Comparison of ENCODE assay signal across 22 cellular contexts in genomic region chr11:109586789-109587188, GRCh38.
DNase-seq lines count a peak whose midpoint lies in the region; ATAC-seq, FAIRE-seq and TF ChIP-seq lines count a peak whose summit lies in the region.
"Had no signal": no experiment of that assay in that cellular context is flagged by ENCODE, and none has a peak within 500 bp of the region (broad histone marks: within the 10 kb centered on the region; RNA-seq: fewer than 3 reads in every experiment).

No MANE protein-coding gene starts in this region.

- H3K4me2 ChIP-seq in BLaER1 treated with 17β-estradiol and CSF1 and Interleukin-3, amounts not matched to agents 10 nM and 100 nM = peak overlapping the region in 7 of 11 experiments; percentile 19 to 33 (median 23); a peak in 7 of 22 replicates
- H3K4me2 ChIP-seq: BLaER1, KMS-11 had no signal

- no peaks in the 10 kb centered on the region for H3K36me3 ChIP-seq in A673 (ENCODE audit: insufficient read depth, low read length, poor library complexity, severe bottlenecking)
- H3K36me3 ChIP-seq in BLaER1 treated with 17β-estradiol and CSF1 and Interleukin-3, amounts not matched to agents 10 nM and 100 nM = no peaks in the 10 kb centered on the region
- no peaks in the 10 kb centered on the region for H3K36me3 ChIP-seq in bronchial epithelial cell (ENCODE audit: control insufficient read depth, insufficient read depth, low read length)
- H3K36me3 ChIP-seq: BLaER1 had no signal

- H3K9ac ChIP-seq in BLaER1 treated with 17β-estradiol and CSF1 and Interleukin-3, amounts not matched to agents 10 nM and 100 nM = no peak overlapping the region
- H3K9ac ChIP-seq: BLaER1, KMS-11 had no signal

- H3K4me3 ChIP-seq in A673 (ENCODE audit: low read depth, low read length, poor library complexity, severe bottlenecking) (no peak overlapping the region), bronchial epithelial cell (ENCODE audit: low read depth, low read length) (no peak overlapping the region)
- no peak overlapping the region for H3K4me3 ChIP-seq in BLaER1 treated with 17β-estradiol and CSF1 and Interleukin-3, amounts not matched to agents 10 nM and 100 nM
- H3K4me3 ChIP-seq: BLaER1 had no signal

- H3K27me3 ChIP-seq in A673 (replicated peaks; ENCODE audit: insufficient read depth, low read depth, low read length, poor library complexity) = peaks cover 6% of the 10 kb centered on the region
- H3K27me3 ChIP-seq in BLaER1 treated with 17β-estradiol and CSF1 and Interleukin-3, amounts not matched to agents 10 nM and 100 nM = no peaks in the 10 kb centered on the region
- no peaks in the 10 kb centered on the region for H3K27me3 ChIP-seq in bronchial epithelial cell (ENCODE audit: control insufficient read depth, insufficient read depth, low read length)
- H3K27me3 ChIP-seq: BLaER1 had no signal

- POLR2A ChIA-PET in A673 (lab: Charles Lee; ENCODE audit: low non-redundant PET) = no interaction called here

- no peak overlapping the region for H3K4me3 Mint-ChIP-seq in natural killer cell treated with Interleukin-12 subunit alpha and Interleukin-12 subunit beta and Interleukin-15 and Interleukin-18, amount 100 ng/mL, for 72 hours
- H3K4me3 Mint-ChIP-seq in activated naive CD4-positive, alpha-beta T cell treated with anti-CD3 and anti-CD28 coated beads for 36 hours = no peak overlapping the region
- H3K4me3 Mint-ChIP-seq: CD4-positive, alpha-beta memory T cell had no signal

- H4K20me1 ChIP-seq in BLaER1 treated with 17β-estradiol and CSF1 and Interleukin-3, amounts not matched to agents 10 nM and 100 nM = no peaks in the 10 kb centered on the region
- H4K20me1 ChIP-seq: BLaER1 had no signal

- intact Hi-C loops in A673 (cut with micrococcal nuclease; ENCODE audit: unreplicated experiment) = no loop called here
- intact Hi-C loops in activated naive CD4-positive, alpha-beta T cell treated with anti-CD3 and anti-CD28 coated beads for 36 hours (cut with micrococcal nuclease) = no loop called here

- peaks cover 5% of the 10 kb centered on the region for H3K9me3 Mint-ChIP-seq in natural killer cell treated with Interleukin-12 subunit alpha and Interleukin-12 subunit beta and Interleukin-15 and Interleukin-18, amount 100 ng/mL, for 72 hours
- H3K9me3 Mint-ChIP-seq in activated naive CD4-positive, alpha-beta T cell treated with anti-CD3 and anti-CD28 coated beads for 36 hours = no peaks in the 10 kb centered on the region

- no peaks in the 10 kb centered on the region for H3K9me3 ChIP-seq in A673 (ENCODE audit: low read depth, low read length, poor library complexity, severe bottlenecking)
- H3K9me3 ChIP-seq in BLaER1 treated with 17β-estradiol and CSF1 and Interleukin-3, amounts not matched to agents 10 nM and 100 nM (replicated peaks in 1 of 11) = 0 out of 22 replicates have a peak, but pooled peaks cover 0 to 3% (median 0%) of the 10 kb centered on the region in 11 experiments
- H3K9me3 ChIP-seq: BLaER1, Caco-2 had no signal

- no peak for TF ChIP-seq CTCF in A673 (conservative IDR thresholded peaks at IDR 0.05; ENCODE audit: low read depth, low read length)
- no peak for TF ChIP-seq CTCF in bronchial epithelial cell (IDR thresholded peaks at IDR 0.05; ENCODE audit: insufficient read depth, low read length, severe bottlenecking)

- DNase-seq in A673 (ENCODE audit: low spot score) = peak; percentile 43
- peak; percentile 63 for DNase-seq in NCI-H2171 (lab: John Stamatoyannopoulos, UW)
- no peak for DNase-seq in bronchial epithelial cell (ENCODE audit: low read depth)
- no peak for DNase-seq in natural killer cell treated with Interleukin-12 subunit alpha and Interleukin-12 subunit beta and Interleukin-15 and Interleukin-18, amount 100 ng/mL, for 72 hours (ENCODE audit: low spot score)
- no peak for DNase-seq in activated naive CD4-positive, alpha-beta T cell treated with anti-CD3 and anti-CD28 coated beads for 36 hours
- no peak for DNase-seq in stimulated activated CD4-positive, alpha-beta T cell treated with anti-CD3 and anti-CD28 coated beads, Interleukin-1b, Interleukin-23, amount 100 ng/mL, for 48 hours
- DNase-seq: Caco-2; CD4-positive, alpha-beta memory T cell; H7; IMR-90; MV-4-11; NCI-H1105 treated with DMSO at 0.1 percent for 48 hours; NCI-H1694 treated with DMSO at 0.1 percent for 48 hours; NCI-H2081 treated with DMSO at 0.1 percent for 48 hours; NCI-H446 treated with DMSO at 0.1 percent for 48 hours had no signal

- no peaks in the 10 kb centered on the region for H3K4me1 Mint-ChIP-seq in natural killer cell treated with Interleukin-12 subunit alpha and Interleukin-12 subunit beta and Interleukin-15 and Interleukin-18, amount 100 ng/mL, for 72 hours (ENCODE audit: low read depth in 2 of 2)
- no peaks in the 10 kb centered on the region for H3K4me1 Mint-ChIP-seq in activated naive CD4-positive, alpha-beta T cell treated with anti-CD3 and anti-CD28 coated beads for 36 hours (ENCODE audit: low read depth)
- H3K4me1 Mint-ChIP-seq: CD4-positive, alpha-beta memory T cell had no signal

- CTCF ChIA-PET in A673 (lab: Charles Lee) = no interaction called here
- CTCF ChIA-PET in activated naive CD4-positive, alpha-beta T cell treated with anti-CD3 and anti-CD28 coated beads for 36 hours (lab: Charles Lee) = no interaction called here

- no TSS peak for BruUV-seq in A673 (replicated peaks; lab: Mats Ljungman, UMichigan)

- H3K27ac ChIP-seq in A673 (ENCODE audit: low read depth, low read length, poor library complexity, severe bottlenecking) = no peak overlapping the region
- no peak overlapping the region for H3K27ac ChIP-seq in BLaER1 treated with 17β-estradiol and CSF1 and Interleukin-3, amounts not matched to agents 10 nM and 100 nM
- H3K27ac ChIP-seq: BLaER1, KMS-11 had no signal

- H3K27me3 Mint-ChIP-seq in natural killer cell treated with Interleukin-12 subunit alpha and Interleukin-12 subunit beta and Interleukin-15 and Interleukin-18, amount 100 ng/mL, for 72 hours = no peaks in the 10 kb centered on the region
- no peaks in the 10 kb centered on the region for H3K27me3 Mint-ChIP-seq in activated naive CD4-positive, alpha-beta T cell treated with anti-CD3 and anti-CD28 coated beads for 36 hours (ENCODE audit: low read depth)
- H3K27me3 Mint-ChIP-seq: CD4-positive, alpha-beta memory T cell had no signal

- H3K4me1 ChIP-seq in A673 (ENCODE audit: insufficient read depth, low read length, poor library complexity, severe bottlenecking) = no peaks in the 10 kb centered on the region
- peaks cover 0 to 10% (median 2%) of the 10 kb centered on the region in 10 experiments; a peak in 5 of 20 replicates for H3K4me1 ChIP-seq in BLaER1 treated with 17β-estradiol and CSF1 and Interleukin-3, amounts not matched to agents 10 nM and 100 nM
- H3K4me1 ChIP-seq: BLaER1, Caco-2 had no signal

- H3K36me3 Mint-ChIP-seq in natural killer cell treated with Interleukin-12 subunit alpha and Interleukin-12 subunit beta and Interleukin-15 and Interleukin-18, amount 100 ng/mL, for 72 hours = no peaks in the 10 kb centered on the region
- H3K36me3 Mint-ChIP-seq in activated naive CD4-positive, alpha-beta T cell treated with anti-CD3 and anti-CD28 coated beads for 36 hours (ENCODE audit: low read depth) = no peaks in the 10 kb centered on the region
- H3K36me3 Mint-ChIP-seq: CD4-positive, alpha-beta memory T cell had no signal

- H3K27ac Mint-ChIP-seq in natural killer cell treated with Interleukin-12 subunit alpha and Interleukin-12 subunit beta and Interleukin-15 and Interleukin-18, amount 100 ng/mL, for 72 hours = no peak overlapping the region
- no peak overlapping the region for H3K27ac Mint-ChIP-seq in activated naive CD4-positive, alpha-beta T cell treated with anti-CD3 and anti-CD28 coated beads for 36 hours
- H3K27ac Mint-ChIP-seq: CD4-positive, alpha-beta memory T cell had no signal

- no peak for ATAC-seq in natural killer cell treated with Interleukin-12 subunit alpha and Interleukin-12 subunit beta and Interleukin-15 and Interleukin-18, amount 100 ng/mL, for 72 hours
- ATAC-seq in GM18873 (IDR thresholded peaks at IDR 0.05; ENCODE audit: low FRiP score, unreplicated experiment) = no peak
- ATAC-seq: Right ventricle myocardium inferior had no signal

- FAIRE-seq in bronchial epithelial cell (lab: Jason Lieb, UNC) = peak; percentile 7
- FAIRE-seq: G401.6, GM19239 had no signal

Comparison
In these comparisons a context has a peak if more than half of its experiments do, and no peak if none do; other contexts are left out.
1. DNase-seq: peak in A673 (single experiment) and NCI-H2171 (single experiment); none in bronchial epithelial cell (single experiment), natural killer cell treated with Interleukin-12 subunit alpha and Interleukin-12 subunit beta and Interleukin-15 and Interleukin-18, amount 100 ng/mL, for 72 hours (single experiment), activated naive CD4-positive, alpha-beta T cell treated with anti-CD3 and anti-CD28 coated beads for 36 hours (single experiment) and stimulated activated CD4-positive, alpha-beta T cell treated with anti-CD3 and anti-CD28 coated beads, Interleukin-1b, Interleukin-23, amount 100 ng/mL, for 48 hours (single experiment).